23 cellular contexts compared by ENCODE assay signal in the genomic region with DNA sequence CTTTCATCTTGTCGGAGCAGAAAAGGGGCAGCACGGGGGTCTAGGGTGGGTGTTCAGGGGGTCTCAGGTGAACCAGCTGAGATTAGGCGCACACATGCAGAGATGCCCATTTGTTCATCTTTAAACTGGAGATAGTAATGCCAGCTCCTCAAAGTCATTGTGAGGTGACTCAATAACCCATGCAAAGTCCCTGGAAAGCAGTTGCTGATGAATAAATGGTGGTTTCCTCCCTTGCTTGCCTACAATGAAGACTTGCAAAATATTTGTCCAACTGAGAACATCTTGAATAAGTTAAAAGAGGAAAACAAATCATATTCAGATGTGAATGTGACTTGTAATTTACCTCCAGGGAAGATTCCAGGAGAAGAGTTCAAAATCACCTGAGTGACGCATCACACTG.
DNase-seq lines count a peak whose midpoint lies in the region; TF ChIP-seq lines count a peak whose summit lies in the region.
"Had no signal": no experiment of that assay in that cellular context is flagged by ENCODE, and none has a peak within 500 bp of the region (broad histone marks: within the 10 kb centered on the region; RNA-seq: fewer than 3 reads in every experiment).

No MANE protein-coding gene starts in this region.

- peaks cover 9% of the 10 kb centered on the region for H3K27me3 Mint-ChIP-seq in activated naive CD4-positive, alpha-beta T cell treated with anti-CD3 and anti-CD28 coated beads, Interleukin-2, amount 10 ng/mL, durations not matched to agents 7 days and 5 days

- in situ Hi-C loops in GM23248 (cut with MboI): no loop called here

- no peaks in the 10 kb centered on the region for H3F3A ChIP-seq in GM23248 (ENCODE audit: insufficient read depth)

- no peak overlapping the region for H2AFZ ChIP-seq in GM23248
- H2AFZ ChIP-seq: PC-9 had no signal

- no peaks in the 10 kb centered on the region for H3K9me3 Mint-ChIP-seq in activated naive CD4-positive, alpha-beta T cell treated with anti-CD3 and anti-CD28 coated beads, Interleukin-2, amount 10 ng/mL, durations not matched to agents 7 days and 5 days
- H3K9me3 Mint-ChIP-seq: CD4-positive, alpha-beta memory T cell had no signal

- H3K9me2 ChIP-seq in GM23248 (ENCODE audit: insufficient read depth): no peaks in the 10 kb centered on the region

- H3K79me2 ChIP-seq in GM23248 (ENCODE audit: insufficient read depth): no peaks in the 10 kb centered on the region

- H3K4me1 ChIP-seq in GM23248 (ENCODE audit: insufficient read depth): no peaks in the 10 kb centered on the region

- DNase-seq in SKM-1 treated with dmso at 0.1 percent for 144 hours (lab: John Stamatoyannopoulos, UW; ENCODE audit: unreplicated experiment) (peak; percentile 14), SKM-1 (lab: John Stamatoyannopoulos, UW; ENCODE audit: unreplicated experiment) (no peak), GM23248 (peak; percentile 46), MV-4-11 (lab: John Stamatoyannopoulos, UW) (peak; percentile 47), fibroblast of mammary gland (ENCODE audit: low read depth) (peak; percentile 22), GOT3 (lab: John Stamatoyannopoulos, UW) (no peak), head of caudate nucleus (no peak)
- DNase-seq in activated naive CD4-positive, alpha-beta T cell treated with anti-CD3 and anti-CD28 coated beads, Interleukin-2, amount 10 ng/mL, durations not matched to agents 7 days and 5 days: no peak
- DNase-seq: 8988T; ACHN; CD4-positive, alpha-beta memory T cell; COR-L47; DMS53; NCI-H1048; NCI-H1417 treated with DMSO at 0.1 percent for 48 hours; NCI-H1694 treated with DMSO at 0.1 percent for 48 hours; NCI-H2081; NCI-H2227 treated with DMSO at 0.1 percent for 48 hours; NCI-H526 treated with DMSO at 0.1 percent for 48 hours; PC-9; Right ventricle myocardium superior had no signal

- no peak overlapping the region for H3K27ac Mint-ChIP-seq in activated naive CD4-positive, alpha-beta T cell treated with anti-CD3 and anti-CD28 coated beads, Interleukin-2, amount 10 ng/mL, durations not matched to agents 7 days and 5 days
- H3K27ac Mint-ChIP-seq: CD4-positive, alpha-beta memory T cell had no signal

- H3K9ac ChIP-seq in GM23248: no peak overlapping the region
- H3K9ac ChIP-seq: BLaER1 treated with 17β-estradiol and CSF1 and Interleukin-3, amounts not matched to agents 10 nM and 100 nM had no signal

- intact Hi-C loops in head of caudate nucleus (cut with DNase I): no loop called here

- WGBS in GM23248 (ENCODE audit: low coverage in 1 of 2, low lambda C conversion rate in 2 of 2, missing lambda C conversion rate in 2 of 2), 2 experiments: 75 to 82% methylated on average over 4 of the region's 4 CpGs

- H3K4me3 ChIP-seq in GM23248 (no peak overlapping the region), fibroblast of mammary gland (ENCODE audit: control insufficient read depth, low read depth, low read length) (no peak overlapping the region)
- H3K4me3 ChIP-seq: BLaER1 treated with 17β-estradiol and CSF1 and Interleukin-3, amounts not matched to agents 10 nM and 100 nM; PC-9; SK-N-MC had no signal

- H3K27me3 ChIP-seq in GM23248 (replicated peaks; ENCODE audit: insufficient read depth): peaks cover 3% of the 10 kb centered on the region; the same call in 1 of the 2 replicates
- H3K27me3 ChIP-seq: BLaER1 treated with 17β-estradiol and CSF1 and Interleukin-3, amounts not matched to agents 10 nM and 100 nM had no signal

- H3K27ac ChIP-seq in GM23248: no peak overlapping the region
- H3K27ac ChIP-seq: PC-9, SK-N-MC had no signal

- H3K9me3 ChIP-seq in GM23248 (ENCODE audit: low read depth): no peaks in the 10 kb centered on the region
- H3K9me3 ChIP-seq: BLaER1 treated with 17β-estradiol and CSF1 and Interleukin-3, amounts not matched to agents 10 nM and 100 nM had no signal

- H3K36me3 ChIP-seq in GM23248 (ENCODE audit: low read depth): no peaks in the 10 kb centered on the region
- H3K36me3 ChIP-seq: BLaER1 treated with 17β-estradiol and CSF1 and Interleukin-3, amounts not matched to agents 10 nM and 100 nM had no signal

- TF ChIP-seq CTCF in fibroblast of mammary gland (conservative IDR thresholded peaks at IDR 0.05; ENCODE audit: control insufficient read depth, insufficient read depth, low read depth, low read length): no peak

- H4K20me1 ChIP-seq in GM23248 (ENCODE audit: insufficient read depth): no peaks in the 10 kb centered on the region
- H4K20me1 ChIP-seq: BLaER1 treated with 17β-estradiol and CSF1 and Interleukin-3, amounts not matched to agents 10 nM and 100 nM had no signal

- peaks cover 49% of the 10 kb centered on the region for H3K4me1 Mint-ChIP-seq in activated naive CD4-positive, alpha-beta T cell treated with anti-CD3 and anti-CD28 coated beads, Interleukin-2, amount 10 ng/mL, durations not matched to agents 7 days and 5 days

- H3K36me3 Mint-ChIP-seq in activated naive CD4-positive, alpha-beta T cell treated with anti-CD3 and anti-CD28 coated beads, Interleukin-2, amount 10 ng/mL, durations not matched to agents 7 days and 5 days: no peaks in the 10 kb centered on the region
- H3K36me3 Mint-ChIP-seq: CD4-positive, alpha-beta memory T cell had no signal

- H3K4me2 ChIP-seq in GM23248 (ENCODE audit: unreplicated experiment): no peak overlapping the region
- H3K4me2 ChIP-seq: PC-9 had no signal

- CTCF ChIA-PET in activated naive CD4-positive, alpha-beta T cell treated with anti-CD3 and anti-CD28 coated beads, Interleukin-2, amount 10 ng/mL, durations not matched to agents 7 days and 5 days (lab: Charles Lee): no interaction called here

- no peak overlapping the region for H3K4me3 Mint-ChIP-seq in activated naive CD4-positive, alpha-beta T cell treated with anti-CD3 and anti-CD28 coated beads, Interleukin-2, amount 10 ng/mL, durations not matched to agents 7 days and 5 days
- H3K4me3 Mint-ChIP-seq: CD4-positive, alpha-beta memory T cell had no signal

Comparison
In these comparisons a context has a peak if more than half of its experiments do, and no peak if none do; other contexts are left out.
1. DNase-seq: peak in SKM-1 treated with dmso at 0.1 percent for 144 hours (single experiment), GM23248 (single experiment), MV-4-11 (single experiment) and fibroblast of mammary gland (single experiment); none in SKM-1 (single experiment), GOT3 (single experiment), head of caudate nucleus (0 of 42) and activated naive CD4-positive, alpha-beta T cell treated with anti-CD3 and anti-CD28 coated beads, Interleukin-2, amount 10 ng/mL, durations not matched to agents 7 days and 5 days (single experiment).